ENCODE assay signal across 16 cellular contexts in the genomic region with DNA sequence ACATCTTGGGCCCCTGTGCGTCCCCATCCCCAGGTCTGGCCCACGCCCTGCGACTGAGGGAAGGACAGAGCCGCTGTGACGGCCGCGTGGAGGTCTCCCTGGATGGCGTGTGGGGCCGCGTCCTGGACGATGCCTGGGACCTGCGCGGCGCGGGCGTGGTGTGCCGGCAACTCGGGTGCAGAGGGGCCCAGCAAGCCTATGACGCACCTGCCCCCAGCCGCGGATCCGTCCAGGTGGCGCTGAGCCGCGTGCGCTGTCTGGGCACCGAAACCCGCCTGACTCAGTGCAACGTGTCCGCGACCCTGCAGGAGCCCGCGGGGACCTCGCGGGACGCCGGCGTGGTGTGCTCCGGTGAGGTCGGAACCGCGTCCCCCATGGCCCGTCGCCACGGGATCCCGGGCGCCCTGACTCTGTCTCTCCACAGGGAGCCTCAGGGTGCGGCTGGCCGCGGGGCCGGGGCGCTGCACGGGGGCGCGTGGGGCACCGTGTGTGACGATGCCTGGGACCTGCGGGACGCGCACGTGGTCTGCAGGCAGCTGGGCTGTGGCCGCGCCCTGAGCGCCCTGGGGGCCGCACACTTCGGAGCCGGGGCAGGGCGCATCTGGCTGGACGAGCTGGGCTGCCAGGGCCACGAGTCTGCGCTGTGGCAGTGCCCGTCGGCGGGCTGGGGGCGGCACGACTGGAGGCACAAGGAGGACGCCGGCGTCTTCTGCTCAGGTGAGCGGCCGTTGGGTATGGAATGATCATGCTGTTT. TPM values are rescaled to one million over a fixed set of nuclear protein-coding genes. Genes with fewer than 3 reads are reported as not detected.
"Had no signal": no experiment of that assay in that cellular context is flagged by ENCODE, and none has a peak within 500 bp of the region (broad histone marks: within the 10 kb centered on the region; RNA-seq: fewer than 3 reads in every experiment).

No MANE protein-coding gene starts in this region.

- H3K4me3 Mint-ChIP-seq: activated naive CD4-positive, alpha-beta T cell treated with anti-CD3 and anti-CD28 coated beads, Interleukin-2, amount 50 U/mL, for 24 hours; type B pancreatic cell had no signal

- DNase-seq: activated CD4-positive, alpha-beta T cell treated with anti-CD3 and anti-CD28 coated beads, Interleukin-2, amount 50 U/mL, for 4 hours; activated T-cell treated with anti-CD3 and anti-CD28 coated beads, Interleukin-2, amount 50 U/mL, for 1 hour; amniotic stem cell; caudate nucleus; foreskin keratinocyte; glutamatergic neuron; retina; stimulated activated CD4-positive, alpha-beta T cell treated with anti-CD3 and anti-CD28 coated beads, Interleukin-15, amount 100 ng/mL, for 24 hours; stimulated activated CD4-positive, alpha-beta T cell treated with anti-CD3 and anti-CD28 coated beads, Interleukin-4, amount 100 ng/mL, for 1 hour; stimulated activated naive CD4-positive, alpha-beta T cell treated with Interleukin-2 at 50 U/mL for 16 hours; T1000 had no signal

- H3K36me3 Mint-ChIP-seq: type B pancreatic cell had no signal

- H3K4me1 Mint-ChIP-seq: activated naive CD4-positive, alpha-beta T cell treated with anti-CD3 and anti-CD28 coated beads, Interleukin-2, amount 50 U/mL, for 24 hours had no signal

- H3K27ac ChIP-seq: foreskin keratinocyte had no signal

- ATAC-seq: activated CD4-positive, CD25-positive, alpha-beta regulatory T cell treated with anti-CD3 and anti-CD28 coated beads, Interleukin-2, amount 50 U/mL, for 24 hours; foreskin keratinocyte; left lobe of liver had no signal

- H3K4me1 ChIP-seq: foreskin keratinocyte had no signal

- H3K27ac Mint-ChIP-seq: activated naive CD4-positive, alpha-beta T cell treated with anti-CD3 and anti-CD28 coated beads, Interleukin-2, amount 50 U/mL, for 24 hours; activated T-helper 2 cell treated with anti-CD3 and anti-CD28 coated beads, Interferon-gamma antibody, Interleukin-2, Interleukin-4, amounts not matched to agents 10 μg/mL and 5 μg/mL and 100 μg/mL, durations not matched to agents 14 hours and 24 hours and 36 hours; type B pancreatic cell had no signal

- H3K9me3 Mint-ChIP-seq: activated naive CD4-positive, alpha-beta T cell treated with anti-CD3 and anti-CD28 coated beads, Interleukin-2, amount 50 U/mL, for 24 hours; activated T-helper 2 cell treated with anti-CD3 and anti-CD28 coated beads, Interferon-gamma antibody, Interleukin-2, Interleukin-4, amounts not matched to agents 10 μg/mL and 5 μg/mL and 100 μg/mL, durations not matched to agents 14 hours and 24 hours and 36 hours had no signal

- H3K27me3 ChIP-seq: foreskin keratinocyte had no signal

RNA-seq across cellular contexts. Expression of a gene that starts 35.2 kb away (rescaled TPM):
- total RNA-seq: activated T-helper 2 cell treated with anti-CD3 and anti-CD28 coated beads, Interferon-gamma antibody, Interleukin-2, Interleukin-4, amounts not matched to agents 10 μg/mL and 5 μg/mL and 100 μg/mL, durations not matched to agents 14 hours and 24 hours and 36 hours; foreskin keratinocyte had no signal
- polyA plus RNA-seq: foreskin keratinocyte had no signal
